Comparison of ENCODE assay signal across 11 cellular contexts in genomic region chr11:45852712-45853101, GRCh38.
DNase-seq lines count a peak whose midpoint lies in the region; ATAC-seq and TF ChIP-seq lines count a peak whose summit lies in the region.
"Had no signal": no experiment of that assay in that cellular context is flagged by ENCODE, and none has a peak within 500 bp of the region (broad histone marks: within the 10 kb centered on the region; RNA-seq: fewer than 3 reads in every experiment).

No MANE protein-coding gene starts in this region.

- H3K9me3 ChIP-seq in OCI-LY1 (ENCODE audit: low read length), result no peaks in the 10 kb centered on the region
- H3K9me3 ChIP-seq: BLaER1 had no signal

- H3K4me3 ChIP-seq in GM12864 (ENCODE audit: low read depth, low read length) (no peak overlapping the region), OCI-LY1 (ENCODE audit: low read depth, low read length, poor library complexity, severe bottlenecking) (no peak overlapping the region)
- H3K4me3 ChIP-seq: BLaER1 had no signal

- no peak overlapping the region for H2AFZ ChIP-seq in OCI-LY1 (ENCODE audit: low read length)

- peaks cover 28% of the 10 kb centered on the region for H3K36me3 ChIP-seq in OCI-LY1 (ENCODE audit: insufficient read depth, low read length)

- H3K4me2 ChIP-seq in OCI-LY1 (ENCODE audit: low read length), result peak overlapping the region; percentile 37; the same call in 1 of the 2 replicates
- H3K4me2 ChIP-seq: BLaER1 had no signal

- H4K20me1 ChIP-seq in OCI-LY1 (ENCODE audit: insufficient read depth, low read length), result 0 out of 2 replicates have a peak, but pooled peaks cover 2% of the 10 kb centered on the region

- H3K4me1 ChIP-seq in OCI-LY1 (ENCODE audit: insufficient read depth, low read length, severe bottlenecking), result peaks cover 31% of the 10 kb centered on the region

- no peak overlapping the region; the same call in 1 of the 2 replicates for H3K9ac ChIP-seq in OCI-LY1 (ENCODE audit: low read length)
- H3K9ac ChIP-seq: BLaER1 had no signal

- no peaks in the 10 kb centered on the region for H3K9me2 ChIP-seq in OCI-LY1 (ENCODE audit: low read depth, low read length)

- ATAC-seq in GM21576 (IDR thresholded peaks at IDR 0.05; ENCODE audit: unreplicated experiment), result peak; percentile 66
- no peak for ATAC-seq in HG03469 (IDR thresholded peaks at IDR 0.05; ENCODE audit: unreplicated experiment)

- H3K27me3 ChIP-seq in OCI-LY1 (ENCODE audit: insufficient read depth, low read length), result no peaks in the 10 kb centered on the region
- H3K27me3 ChIP-seq: BLaER1 had no signal

- H3K79me2 ChIP-seq in OCI-LY1 (ENCODE audit: insufficient read depth, low read length), result peaks cover 45% of the 10 kb centered on the region

- H3K27ac ChIP-seq in OCI-LY1 (ENCODE audit: low read depth, low read length, poor library complexity, severe bottlenecking), result no peak overlapping the region
- H3K27ac ChIP-seq: BLaER1 had no signal

- H3F3A ChIP-seq in OCI-LY1 (ENCODE audit: insufficient read depth, low read length), result no peaks in the 10 kb centered on the region

- DNase-seq in GM12864 (ENCODE audit: low read depth) (no peak), iPS-NIHi7 (ENCODE audit: extremely low spot score) (peak; percentile 72), activated T-cell treated with anti-CD3 and anti-CD28 coated beads for 4 hours (no peak), OCI-M2 (lab: John Stamatoyannopoulos, UW; ENCODE audit: unreplicated experiment) (no peak)
- no peak for DNase-seq in activated CD8-positive, alpha-beta memory T cell treated with anti-CD3 and anti-CD28 coated beads, Interleukin-2, amount 50 U/mL, for 48 hours
- DNase-seq: dermis blood vessel endothelial cell; stimulated activated CD4-positive, alpha-beta T cell treated with anti-CD3 and anti-CD28 coated beads, Interleukin-2, amount 100 ng/mL, for 48 hours had no signal

- peak; percentile 33 for TF ChIP-seq CTCF in GM12864 (IDR thresholded peaks at IDR 0.05; ENCODE audit: low read depth, low read length, missing control alignments)
- TF ChIP-seq CTCF in OCI-LY1 (IDR thresholded peaks at IDR 0.05; ENCODE audit: low read length), result no peak
